ENCODE assay signal across 16 cellular contexts in genomic region chr14:96016761-96017160, GRCh38. TPM values are rescaled to one million over a fixed set of nuclear protein-coding genes. Genes with fewer than 3 reads are reported as not detected.
DNase-seq lines count a peak whose midpoint lies in the region; ATAC-seq and TF ChIP-seq lines count a peak whose summit lies in the region.
"Had no signal": no experiment of that assay in that cellular context is flagged by ENCODE, and none has a peak within 500 bp of the region (broad histone marks: within the 10 kb centered on the region; RNA-seq: fewer than 3 reads in every experiment).

No MANE protein-coding gene starts in this region.

- H3K4me1 ChIP-seq in hepatocyte (ENCODE audit: insufficient read depth) = no peaks in the 10 kb centered on the region
- H3K4me1 ChIP-seq: parathyroid adenoma had no signal

- WGBS in hepatocyte (ENCODE audit: low lambda C conversion rate, missing lambda C conversion rate) = 10% methylated on average over 4 of the region's 4 CpGs

- peaks cover 2% of the 10 kb centered on the region for H3K36me3 Mint-ChIP-seq in T-helper 17 cell (ENCODE audit: low read depth)

- TF ChIP-seq CTCF in hepatocyte (IDR thresholded peaks at IDR 0.05; ENCODE audit: poor library complexity) = no peak

- no peaks in the 10 kb centered on the region for H3K4me1 Mint-ChIP-seq in T-helper 17 cell
- H3K4me1 Mint-ChIP-seq: activated CD4-positive, alpha-beta T cell treated with anti-CD3 and anti-CD28 coated beads for 36 hours had no signal

- H3K9me3 ChIP-seq in hepatocyte (ENCODE audit: low read depth) = no peaks in the 10 kb centered on the region
- no peaks in the 10 kb centered on the region for H3K9me3 ChIP-seq in T-helper 17 cell (ENCODE audit: control insufficient read depth, low read length, poor library complexity, severe bottlenecking)

- H3K79me2 ChIP-seq in hepatocyte = no peaks in the 10 kb centered on the region
- H3K79me2 ChIP-seq: parathyroid adenoma had no signal

- peak; percentile 92 for DNase-seq in DMS153 treated with DMSO at 0.1 percent for 48 hours (lab: John Stamatoyannopoulos, UW; ENCODE audit: unreplicated experiment)
- peak; percentile 87 for DNase-seq in NCI-H1105 treated with DMSO at 0.1 percent for 48 hours (lab: John Stamatoyannopoulos, UW)
- DNase-seq in NCI-H345 treated with DMSO at 0.1 percent for 48 hours (lab: John Stamatoyannopoulos, UW; ENCODE audit: unreplicated experiment) = peak; percentile 93
- DNase-seq in hepatocyte (ENCODE audit: low spot score) = peak; percentile 28
- no peak for DNase-seq in T-helper 17 cell
- DNase-seq in kidney glomerular epithelial cell (lab: John Stamatoyannopoulos, UW) = no peak
- DNase-seq: activated CD4-positive, alpha-beta T cell treated with anti-CD3 and anti-CD28 coated beads for 36 hours; activated T-cell treated with anti-CD3 and anti-CD28 coated beads for 4 hours; HCEC 1CT; Kasumi-1 had no signal

- H3K27me3 Mint-ChIP-seq in T-helper 17 cell = peaks cover 41% of the 10 kb centered on the region

- H3K9me2 ChIP-seq in hepatocyte (replicated peaks; ENCODE audit: insufficient read depth) = no peaks in the 10 kb centered on the region

- H3K27me3 ChIP-seq in hepatocyte = peaks cover under 1% of the 10 kb centered on the region

- H2AFZ ChIP-seq in hepatocyte = no peak overlapping the region
- H2AFZ ChIP-seq: parathyroid adenoma had no signal

- no peak overlapping the region for H3K4me2 ChIP-seq in hepatocyte

- no peak overlapping the region for H3K4me3 Mint-ChIP-seq in T-helper 17 cell
- H3K4me3 Mint-ChIP-seq: activated CD4-positive, alpha-beta T cell treated with anti-CD3 and anti-CD28 coated beads for 36 hours; T-helper 2 cell treated with Interferon-gamma antibody and Interleukin-4, amounts not matched to agents 5 μg/mL and 100 μg/mL, for 36 hours had no signal

- no peaks in the 10 kb centered on the region for H4K20me1 ChIP-seq in hepatocyte (ENCODE audit: insufficient read depth, poor library complexity, severe bottlenecking)

- ATAC-seq in T-helper 17 cell (no peak), HG02610 (IDR thresholded peaks at IDR 0.05; ENCODE audit: unreplicated experiment) (no peak), GM21576 (IDR thresholded peaks at IDR 0.05; ENCODE audit: unreplicated experiment) (no peak)
- ATAC-seq: activated CD4-positive, alpha-beta T cell treated with anti-CD3 and anti-CD28 coated beads for 36 hours; activated naive CD4-positive, alpha-beta T cell treated with anti-CD3 and anti-CD28 coated beads, Interleukin-2, amount 50 U/mL, for 72 hours; gastroesophageal sphincter had no signal

- H3K36me3 ChIP-seq in hepatocyte (replicated peaks; ENCODE audit: insufficient read depth, low read depth) = no peaks in the 10 kb centered on the region
- H3K36me3 ChIP-seq: gastroesophageal sphincter had no signal

- no peak overlapping the region for H3K27ac Mint-ChIP-seq in T-helper 17 cell
- H3K27ac Mint-ChIP-seq: activated CD4-positive, alpha-beta T cell treated with anti-CD3 and anti-CD28 coated beads for 36 hours; activated naive CD4-positive, alpha-beta T cell treated with anti-CD3 and anti-CD28 coated beads, Interleukin-2, amount 50 U/mL, for 72 hours; T-helper 2 cell treated with Interferon-gamma antibody and Interleukin-4, amounts not matched to agents 5 μg/mL and 100 μg/mL, for 36 hours had no signal

- no peak overlapping the region for H3K27ac ChIP-seq in hepatocyte
- H3K27ac ChIP-seq: gastroesophageal sphincter, parathyroid adenoma had no signal

- no peak overlapping the region for H3K4me3 ChIP-seq in hepatocyte
- H3K4me3 ChIP-seq: gastroesophageal sphincter had no signal

RNA-seq across cellular contexts. Expression of gene C14orf132, which starts 22.4 kb away (rescaled TPM):
- total RNA-seq in hepatocyte (16.3 and 17.0 TPM in 2 replicates), T-helper 17 cell (1 to 10 TPM; 1.7 to 2.8 TPM)
- 19.3 and 26.5 TPM in 2 replicates for polyA plus RNA-seq in hepatocyte

Comparison
In these comparisons a context has a peak if more than half of its experiments do, and no peak if none do; other contexts are left out.
1. DNase-seq: peak in DMS153 treated with DMSO at 0.1 percent for 48 hours (single experiment), NCI-H1105 treated with DMSO at 0.1 percent for 48 hours (single experiment), NCI-H345 treated with DMSO at 0.1 percent for 48 hours (single experiment) and hepatocyte (single experiment); none in T-helper 17 cell (0 of 3) and kidney glomerular epithelial cell (single experiment).